Comparison of ENCODE assay signal across 9 cellular contexts in genomic region chr6:101434601-101435000, GRCh38. TPM values are rescaled to one million over a fixed set of nuclear protein-coding genes. Genes with fewer than 3 reads are reported as not detected.
"Had no signal": no experiment of that assay in that cellular context is flagged by ENCODE, and none has a peak within 500 bp of the region (broad histone marks: within the 10 kb centered on the region; RNA-seq: fewer than 3 reads in every experiment).

No MANE protein-coding gene starts in this region.

- H3K27me3 Mint-ChIP-seq: IgD-negative memory B cell had no signal

- ATAC-seq: HCT116 had no signal

- DNase-seq: GOT3, H7, HFFc6, KBM-7 had no signal

- H3K36me3 ChIP-seq: HAP-1 had no signal

- H3K36me3 Mint-ChIP-seq: IgD-negative memory B cell had no signal

- H3K27ac Mint-ChIP-seq: HFFc6, IgD-negative memory B cell had no signal

- H3K4me3 Mint-ChIP-seq: HFFc6, IgD-negative memory B cell had no signal

- H3K27ac ChIP-seq: HL-60 had no signal

- H3K4me1 Mint-ChIP-seq: IgD-negative memory B cell had no signal

- H3K9me3 Mint-ChIP-seq: HFFc6 had no signal

- H3K4me3 ChIP-seq: HAP-1 had no signal

- H3K9me3 ChIP-seq: HAP-1 had no signal

RNA-seq across cellular contexts. Expression of gene GRIK2, which starts 41.1 kb away (rescaled TPM):
- total RNA-seq: HT-29 had no signal
- polyA plus RNA-seq: IgD-negative memory B cell had no signal
